Comparison of ENCODE assay signal across 23 cellular contexts in the genomic region with DNA sequence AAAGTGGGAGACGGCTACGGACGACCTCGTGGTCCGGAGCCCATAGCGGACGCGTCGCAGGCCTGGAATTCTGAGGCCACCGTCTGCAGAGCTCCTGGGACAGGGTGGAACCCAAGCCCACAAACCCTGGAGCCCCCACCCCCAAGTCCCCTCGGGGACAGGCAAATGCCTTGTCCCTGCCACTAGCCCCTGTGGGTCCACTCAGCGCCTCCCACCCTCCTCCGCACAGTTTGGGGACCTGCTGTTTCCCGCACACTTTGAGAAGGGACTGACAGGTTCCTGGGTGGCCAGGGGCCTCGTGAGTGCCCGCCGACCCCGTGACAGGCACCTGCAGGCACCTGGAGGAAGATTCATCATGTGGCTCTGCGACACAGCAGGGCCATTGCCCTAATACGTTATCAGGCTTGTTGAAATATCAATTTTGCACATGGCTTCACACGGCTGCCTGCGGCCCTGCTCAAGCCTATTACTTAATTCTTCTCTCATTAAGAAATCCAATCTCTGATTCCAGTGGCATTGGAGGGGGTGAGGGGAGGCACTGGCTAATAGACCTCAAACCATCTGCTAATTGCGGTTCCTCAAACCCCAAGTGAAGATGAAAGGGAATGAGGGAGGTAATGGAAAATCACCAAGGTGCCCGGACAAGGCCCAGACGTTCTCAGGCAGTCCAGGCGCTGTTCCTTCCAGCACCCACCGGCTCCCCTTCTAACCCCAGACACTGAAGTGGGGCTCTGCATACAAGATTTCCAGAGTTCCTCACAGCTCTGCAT.
"Had no signal": no experiment of that assay in that cellular context is flagged by ENCODE, and none has a peak within 500 bp of the region (broad histone marks: within the 10 kb centered on the region; RNA-seq: fewer than 3 reads in every experiment).

No MANE protein-coding gene starts in this region.

- DNase-seq: effector CD4-positive, alpha-beta T cell; endodermal cell; erythroblast; foreskin keratinocyte; kidney glomerular epithelial cell; mammary epithelial cell; natural killer cell; nucleus accumbens; stimulated activated CD4-positive, alpha-beta T cell treated with anti-CD3 and anti-CD28 coated beads, Interleukin-12 subunit alpha, Interleukin-12 subunit beta, amount 100 ng/mL, for 4 hours; stimulated activated naive CD4-positive, alpha-beta T cell treated with Interleukin-2 at 50 U/mL for 16 hours; thyroid gland had no signal

- FAIRE-seq: endothelial cell of umbilical vein, pancreas, urothelium cell line had no signal

- H3K9me3 Mint-ChIP-seq: endodermal cell, mesothelial cell of epicardium, natural killer cell, neural crest cell, type B pancreatic cell had no signal

- ATAC-seq: foreskin keratinocyte, left lobe of liver, natural killer cell, pancreas, right lobe of liver had no signal

- H3K27ac ChIP-seq: coronary artery, foreskin keratinocyte, hepatocyte, pancreas, prostate gland, right lobe of liver, suprapubic skin, thyroid gland had no signal

- H3K4me3 Mint-ChIP-seq: endodermal cell, mesothelial cell of epicardium, natural killer cell, neural crest cell, type B pancreatic cell had no signal

- H3K4me1 Mint-ChIP-seq: natural killer cell had no signal

- H3K4me3 ChIP-seq: coronary artery, hepatocyte, pancreas, prostate gland, right lobe of liver, suprapubic skin, thyroid gland had no signal

- H3K36me3 Mint-ChIP-seq: mesothelial cell of epicardium, natural killer cell, type B pancreatic cell had no signal

- H3K9me3 ChIP-seq: pancreas, prostate gland, right lobe of liver, suprapubic skin, thyroid gland had no signal

- H3K4me1 ChIP-seq: foreskin keratinocyte, pancreas, prostate gland, right lobe of liver, suprapubic skin, thyroid gland had no signal

- H3K36me3 ChIP-seq: pancreas, prostate gland, right lobe of liver, suprapubic skin, thyroid gland had no signal

- H3K27ac Mint-ChIP-seq: endodermal cell, mesothelial cell of epicardium, natural killer cell, type B pancreatic cell had no signal
